In genomic region chr6:10341605-10342004, GRCh38 we compare ENCODE assay signal across 25 cellular contexts.
DNase-seq lines count a peak whose midpoint lies in the region; ATAC-seq, FAIRE-seq and TF ChIP-seq lines count a peak whose summit lies in the region.
"Had no signal": no experiment of that assay in that cellular context is flagged by ENCODE, and none has a peak within 500 bp of the region (broad histone marks: within the 10 kb centered on the region; RNA-seq: fewer than 3 reads in every experiment).

No MANE protein-coding gene starts in this region.

- ATAC-seq in HG03159 (IDR thresholded peaks at IDR 0.05; ENCODE audit: unreplicated experiment) = no peak
- ATAC-seq: CD8-positive, alpha-beta T cell; GM12878 had no signal

- H3K4me3 ChIP-seq in HEK293 (ENCODE audit: low read depth, low read length) = no peak overlapping the region
- H3K4me3 ChIP-seq in SJCRH30 = no peak overlapping the region
- H3K4me3 ChIP-seq: BLaER1, GM12878, HAP-1 had no signal

- no peaks in the 10 kb centered on the region for H3K4me1 ChIP-seq in HEK293 (ENCODE audit: control insufficient read depth, insufficient read depth, low read length)
- peaks cover 4% of the 10 kb centered on the region; the same call in 1 of the 2 replicates for H3K4me1 ChIP-seq in SJCRH30
- H3K4me1 ChIP-seq: BLaER1, HAP-1 had no signal

- H3K9me3 ChIP-seq in HEK293 (ENCODE audit: control insufficient read depth, insufficient read depth, low read depth, low read length) (no peaks in the 10 kb centered on the region), SJCRH30 (replicated peaks) (no peaks in the 10 kb centered on the region)
- H3K9me3 ChIP-seq: BLaER1, HAP-1 had no signal

- H3K27me3 Mint-ChIP-seq in neural crest cell (ENCODE audit: low read depth) = no peaks in the 10 kb centered on the region

- CTCF ChIA-PET in HEK293 (lab: Yijun Ruan, JAX) = interaction anchor here (0.6 to 0.7 kb wide), 2 partner anchors 293 to 613 kb away, joined by 3 read pairs; no protein-coding TSS in a partner anchor

- peaks cover 2% of the 10 kb centered on the region for H3K9me3 Mint-ChIP-seq in neural crest cell
- H3K9me3 Mint-ChIP-seq: CD8-positive, alpha-beta T cell had no signal

- H3K36me3 ChIP-seq in HEK293 (ENCODE audit: control insufficient read depth in 2 of 2, insufficient read depth in 1 of 2, low read length in 2 of 2) = no peaks in the 10 kb centered on the region
- no peaks in the 10 kb centered on the region for H3K36me3 ChIP-seq in SJCRH30
- H3K36me3 ChIP-seq: BLaER1, HAP-1 had no signal

- H3K4me3 Mint-ChIP-seq in neural crest cell = no peak overlapping the region
- H3K4me3 Mint-ChIP-seq: B cell; CD4-positive, CD25-positive, alpha-beta regulatory T cell; CD8-positive, alpha-beta T cell had no signal

- H3K4me1 Mint-ChIP-seq in neural crest cell = no peaks in the 10 kb centered on the region
- H3K4me1 Mint-ChIP-seq: B cell; CD4-positive, CD25-positive, alpha-beta regulatory T cell had no signal

- H3K27ac Mint-ChIP-seq in neural crest cell (ENCODE audit: unreplicated experiment) = peak overlapping the region; percentile 2
- H3K27ac Mint-ChIP-seq: B cell; CD4-positive, CD25-positive, alpha-beta regulatory T cell; CD8-positive, alpha-beta T cell had no signal

- no peak for TF ChIP-seq CTCF in HEK293 (tag by site-specific recombination; IDR thresholded peaks at IDR 0.05)
- no peak for TF ChIP-seq CTCF in neural crest cell (conservative IDR thresholded peaks at IDR 0.05)

- POLR2A ChIA-PET in HEK293 (lab: Yijun Ruan, JAX) = interaction anchor here (0.7 kb wide), 1 partner anchor 73 kb away, joined by 4 read pairs; the partner anchor contains the start of gene TFAP2A

- peak; percentile 29 for DNase-seq in NCI-H146 (lab: John Stamatoyannopoulos, UW)
- DNase-seq in NCI-H146 treated with DMSO at 0.1 percent for 48 hours (lab: John Stamatoyannopoulos, UW; ENCODE audit: unreplicated experiment) = no peak
- peak; percentile 32 to 73 for DNase-seq in SJCRH30
- DNase-seq in neural crest cell (ENCODE audit: low read depth, low spot score) = no peak
- DNase-seq in NCI-H748 (lab: John Stamatoyannopoulos, UW; ENCODE audit: unreplicated experiment) = no peak
- DNase-seq in GM12892 (ENCODE audit: insufficient read length) = no peak
- DNase-seq: CD4-positive, CD25-positive, alpha-beta regulatory T cell; CD8-positive, alpha-beta T cell; DMS 273 treated with DMSO at 0.1 percent for 48 hours; DMS79; EL; GDM1; GOT3 had no signal

- no peak for FAIRE-seq in GM12892 (lab: Jason Lieb, UNC)
- FAIRE-seq: A204.1, D721Med, GM12878, GM18507, H54 had no signal

- H3K27ac ChIP-seq in HEK293 (ENCODE audit: extremely low read depth, low read depth, low read length) = no peak overlapping the region
- peak overlapping the region; percentile 19; the same call in 1 of the 2 replicates for H3K27ac ChIP-seq in SJCRH30
- H3K27ac ChIP-seq: 22Rv1, BLaER1, C4-2B had no signal

- no peaks in the 10 kb centered on the region for H3K36me3 Mint-ChIP-seq in neural crest cell (ENCODE audit: low read depth)
- H3K36me3 Mint-ChIP-seq: CD4-positive, CD25-positive, alpha-beta regulatory T cell; CD8-positive, alpha-beta T cell had no signal

- no peaks in the 10 kb centered on the region for H3K27me3 ChIP-seq in SJCRH30
- H3K27me3 ChIP-seq: BLaER1 had no signal

- TF ChIP-seq POLR2A in GM12892 (IDR thresholded peaks at IDR 0.05; ENCODE audit: low read depth, low read length) = no peak

TF ChIP-seq in HEK293, 187 proteins besides CTCF, POLR2A, EP300 and RAD21:
- TF ChIP-seq SCRT2 (tag by site-specific recombination; IDR thresholded peaks at IDR 0.05) (peak; percentile 77), ZNF510 (tag by site-specific recombination; IDR thresholded peaks at IDR 0.05; ENCODE audit: insufficient replicate concordance) (no peak), SCRT1 (tag by site-specific recombination; IDR thresholded peaks at IDR 0.05; ENCODE audit: borderline replicate concordance) (peak; percentile 56; the same call in 1 of the 2 replicates)

Comparison
In these comparisons a context has a peak if more than half of its experiments do, and no peak if none do; other contexts are left out.
1. DNase-seq: peak in NCI-H146 (single experiment) and SJCRH30 (2 of 2); none in NCI-H146 treated with DMSO at 0.1 percent for 48 hours (single experiment), neural crest cell (single experiment), NCI-H748 (single experiment) and GM12892 (single experiment).